ENCODE assay signal across 10 cellular contexts in the genomic region with DNA sequence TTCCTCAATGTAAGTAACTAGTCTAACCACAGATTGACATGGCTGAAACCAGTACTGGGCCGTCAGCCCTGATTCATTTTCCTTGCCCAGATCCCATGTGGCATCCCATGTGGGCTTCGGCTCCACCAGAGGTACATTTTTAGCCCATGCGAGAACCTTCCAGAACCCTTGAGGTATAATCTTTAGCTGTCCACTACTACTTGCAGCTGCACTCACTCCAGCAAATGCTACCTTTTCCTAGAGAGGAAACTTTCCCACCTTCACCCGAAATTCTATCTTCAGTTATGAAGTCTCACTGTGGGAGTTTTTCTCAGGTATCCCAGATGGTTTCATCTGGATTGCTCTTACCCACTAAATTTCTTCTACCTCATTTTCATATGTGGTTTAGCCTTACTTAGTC.
"Had no signal": no experiment of that assay in that cellular context is flagged by ENCODE, and none has a peak within 500 bp of the region (broad histone marks: within the 10 kb centered on the region; RNA-seq: fewer than 3 reads in every experiment).

No MANE protein-coding gene starts in this region.

- H3K27ac ChIP-seq: HL-60, KMS-11 had no signal

- H3K4me2 ChIP-seq: KMS-11 had no signal

- DNase-seq: IMR-90, Karpas-422, Kasumi-1, KBM-7, KG1 had no signal

- H3K4me3 ChIP-seq: K562 had no signal

- ATAC-seq: HepG2, K562 had no signal

- H3K9ac ChIP-seq: KMS-11 had no signal

- FAIRE-seq: HepG2, HTR-8/SVneo, K562 had no signal
